ENCODE assay signal across 8 cellular contexts in genomic region chr6:154615483-154616025, GRCh38.
DNase-seq lines count a peak whose midpoint lies in the region; FAIRE-seq and TF ChIP-seq lines count a peak whose summit lies in the region.
"Had no signal": no experiment of that assay in that cellular context is flagged by ENCODE, and none has a peak within 500 bp of the region (broad histone marks: within the 10 kb centered on the region; RNA-seq: fewer than 3 reads in every experiment).

No MANE protein-coding gene starts in this region.

- H3K27ac ChIP-seq in smooth muscle cell (ENCODE audit: low read depth) (peak overlapping the region; percentile 75), Karpas-422 (ENCODE audit: low read length) (no peak overlapping the region)

- H4K20me1 ChIP-seq in smooth muscle cell (ENCODE audit: low read depth) (no peaks in the 10 kb centered on the region), Karpas-422 (ENCODE audit: insufficient read depth, low read depth, low read length) (no peaks in the 10 kb centered on the region)

- H3K27me3 Mint-ChIP-seq in progenitor cell of endocrine pancreas, result peaks cover 7% of the 10 kb centered on the region
- H3K27me3 Mint-ChIP-seq: IgD-negative memory B cell had no signal

- H3K79me2 ChIP-seq in smooth muscle cell (ENCODE audit: low read depth) (no peaks in the 10 kb centered on the region), Karpas-422 (ENCODE audit: low read length) (no peaks in the 10 kb centered on the region)

- H3K4me1 Mint-ChIP-seq in progenitor cell of endocrine pancreas (ENCODE audit: low read depth), result no peaks in the 10 kb centered on the region
- H3K4me1 Mint-ChIP-seq: IgD-negative memory B cell had no signal

- intact Hi-C loops in head of caudate nucleus (cut with DNase I), result no loop called here

- no peaks in the 10 kb centered on the region for H3K9me3 ChIP-seq in smooth muscle cell (replicated peaks; ENCODE audit: low read depth)
- no peaks in the 10 kb centered on the region for H3K9me3 ChIP-seq in Karpas-422 (ENCODE audit: low read length)

- no peak overlapping the region for H3K4me3 Mint-ChIP-seq in progenitor cell of endocrine pancreas (ENCODE audit: low read depth)
- H3K4me3 Mint-ChIP-seq: IgD-negative memory B cell had no signal

- TF ChIP-seq POLR2A in GM12891 (IDR thresholded peaks at IDR 0.05; ENCODE audit: low read depth, low read length), result no peak

- H3K4me3 ChIP-seq in smooth muscle cell, result no peak overlapping the region
- H3K4me3 ChIP-seq in Karpas-422 (ENCODE audit: low read length), result no peak overlapping the region

- no peaks in the 10 kb centered on the region for H3K9me3 Mint-ChIP-seq in progenitor cell of endocrine pancreas (ENCODE audit: low read depth)
- H3K9me3 Mint-ChIP-seq: IgD-negative memory B cell had no signal

- H2AFZ ChIP-seq in smooth muscle cell (ENCODE audit: low read depth) (peak overlapping the region; percentile 7), Karpas-422 (ENCODE audit: low read length) (no peak overlapping the region)

- H3K4me2 ChIP-seq in smooth muscle cell, result peak overlapping the region; percentile 39
- no peak overlapping the region for H3K4me2 ChIP-seq in Karpas-422 (ENCODE audit: low read depth, low read length, poor library complexity, severe bottlenecking)

- H3K9me2 ChIP-seq in Karpas-422 (replicated peaks; ENCODE audit: insufficient read depth, low read length), result no peaks in the 10 kb centered on the region

- 53% methylated on average over 16 of the region's 16 CpGs for WGBS in smooth muscle cell (ENCODE audit: low lambda C conversion rate)

- H3K9ac ChIP-seq in smooth muscle cell (ENCODE audit: low read depth) (no peak overlapping the region), Karpas-422 (ENCODE audit: low read length) (no peak overlapping the region)

- no peaks in the 10 kb centered on the region for H3K27me3 ChIP-seq in smooth muscle cell (ENCODE audit: low read depth)
- H3K27me3 ChIP-seq in Karpas-422 (ENCODE audit: low read length), result 0 out of 2 replicates have a peak, but pooled peaks cover 2% of the 10 kb centered on the region

- H3K4me1 ChIP-seq in smooth muscle cell (ENCODE audit: low read depth) (no peaks in the 10 kb centered on the region), Karpas-422 (ENCODE audit: low read length) (no peaks in the 10 kb centered on the region)

- H3K27ac Mint-ChIP-seq in progenitor cell of endocrine pancreas, result no peak overlapping the region
- H3K27ac Mint-ChIP-seq: IgD-negative memory B cell had no signal

- no peak for TF ChIP-seq CTCF in smooth muscle cell (IDR thresholded peaks at IDR 0.05; ENCODE audit: borderline replicate concordance, insufficient read depth, poor library complexity, severe bottlenecking)
- TF ChIP-seq CTCF in progenitor cell of endocrine pancreas (IDR thresholded peaks at IDR 0.05; ENCODE audit: unreplicated experiment), result no peak

- H3F3A ChIP-seq in smooth muscle cell (ENCODE audit: low read depth), result peaks cover 8% of the 10 kb centered on the region

- no peaks in the 10 kb centered on the region for H3K36me3 Mint-ChIP-seq in progenitor cell of endocrine pancreas (ENCODE audit: insufficient read depth)
- H3K36me3 Mint-ChIP-seq: IgD-negative memory B cell had no signal

- no peak for FAIRE-seq in GM12891 (lab: Jason Lieb, UNC)

- DNase-seq in LHCN-M2 (ENCODE audit: low read depth) (peak; percentile 93), SHP77 treated with DMSO at 0.1 percent for 48 hours (lab: John Stamatoyannopoulos, UW) (peak; percentile 94), head of caudate nucleus (peak in 41 of 42 donors; percentile 6 to 76 (median 43)), smooth muscle cell (lab: John Stamatoyannopoulos, UW; ENCODE audit: unreplicated experiment) (peak; percentile 2), progenitor cell of endocrine pancreas (ENCODE audit: low spot score, unreplicated experiment) (no peak), GM12891 (ENCODE audit: insufficient read length, low spot score) (no peak), Karpas-422 (no peak)

- H3K36me3 ChIP-seq in smooth muscle cell (ENCODE audit: low read depth) (no peaks in the 10 kb centered on the region), Karpas-422 (ENCODE audit: insufficient read depth, low read length) (no peaks in the 10 kb centered on the region)

TF ChIP-seq in GM12891, 5 proteins besides CTCF, POLR2A, EP300 and RAD21:
- TF ChIP-seq PAX5 (IDR thresholded peaks at IDR 0.05; ENCODE audit: insufficient read depth, low read length, severe bottlenecking) (no peak), POU2F2 (IDR thresholded peaks at IDR 0.05; ENCODE audit: low read depth, low read length) (no peak), SPI1 (IDR thresholded peaks at IDR 0.05; ENCODE audit: low read depth, low read length) (no peak), POLR2AphosphoS5 (IDR thresholded peaks at IDR 0.05; ENCODE audit: low read depth, low read length) (no peak), TAF1 (IDR thresholded peaks at IDR 0.05; ENCODE audit: low read depth, low read length) (no peak)

Comparison
In these comparisons a context has a peak if more than half of its experiments do, and no peak if none do; other contexts are left out.
1. DNase-seq: peak in LHCN-M2 (single experiment), SHP77 treated with DMSO at 0.1 percent for 48 hours (single experiment), head of caudate nucleus (41 of 42) and smooth muscle cell (single experiment); none in progenitor cell of endocrine pancreas (single experiment), GM12891 (single experiment) and Karpas-422 (single experiment).